Comparison of ENCODE assay signal across 1 cellular context in genomic region chr18:805008-805754, GRCh38.
TF ChIP-seq lines count a peak whose summit lies in the region.

No MANE protein-coding gene starts in this region.

TF ChIP-seq in K562, 482 proteins besides CTCF, POLR2A, EP300 and RAD21 (continued from another document):
- TF ChIP-seq, protein P1, sequence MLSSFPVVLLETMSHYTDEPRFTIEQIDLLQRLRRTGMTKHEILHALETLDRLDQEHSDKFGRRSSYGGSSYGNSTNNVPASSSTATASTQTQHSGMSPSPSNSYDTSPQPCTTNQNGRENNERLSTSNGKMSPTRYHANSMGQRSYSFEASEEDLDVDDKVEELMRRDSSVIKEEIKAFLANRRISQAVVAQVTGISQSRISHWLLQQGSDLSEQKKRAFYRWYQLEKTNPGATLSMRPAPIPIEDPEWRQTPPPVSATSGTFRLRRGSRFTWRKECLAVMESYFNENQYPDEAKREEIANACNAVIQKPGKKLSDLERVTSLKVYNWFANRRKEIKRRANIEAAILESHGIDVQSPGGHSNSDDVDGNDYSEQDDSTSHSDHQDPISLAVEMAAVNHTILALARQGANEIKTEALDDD (IDR thresholded peaks at IDR 0.05): peak; percentile 33; the same call in 1 of the 2 replicates
- no peak for TF ChIP-seq CBX8 (IDR thresholded peaks at IDR 0.05; ENCODE audit: borderline replicate concordance, extremely low read depth, low read depth, low read length, poor library complexity, severe bottlenecking)
- no peak for TF ChIP-seq ZZZ3 (IDR thresholded peaks at IDR 0.05)
- no peak for TF ChIP-seq CEBPB (tag; IDR thresholded peaks at IDR 0.05)
- TF ChIP-seq ZNF239 (CRISPR knock-in tag; IDR thresholded peaks at IDR 0.05): no peak
- TF ChIP-seq BHLHE40 (IDR thresholded peaks at IDR 0.05; ENCODE audit: low read length): no peak
- TF ChIP-seq ZNF507 (tag; conservative IDR thresholded peaks at IDR 0.05): no peak
- TF ChIP-seq RBFOX2 (IDR thresholded peaks at IDR 0.05; ENCODE audit: low read depth, low read length): 0 out of 2 replicates have a peak, but pooled peaks have one; percentile 41
- TF ChIP-seq NCOA4 (IDR thresholded peaks at IDR 0.05; ENCODE audit: partially characterized antibody): no peak
- TF ChIP-seq ZNF57 (CRISPR knock-in tag; IDR thresholded peaks at IDR 0.05): no peak
- no peak for TF ChIP-seq PCBP1 (IDR thresholded peaks at IDR 0.05; ENCODE audit: low read depth, low read length, poor library complexity, severe bottlenecking)
- TF ChIP-seq TSC22D4 (tag; IDR thresholded peaks at IDR 0.05): no peak
- no peak for TF ChIP-seq NFATC3 (IDR thresholded peaks at IDR 0.05)
- TF ChIP-seq ZNF165 (CRISPR knock-in tag; IDR thresholded peaks at IDR 0.05; ENCODE audit: borderline replicate concordance): no peak
- TF ChIP-seq, protein P2, sequence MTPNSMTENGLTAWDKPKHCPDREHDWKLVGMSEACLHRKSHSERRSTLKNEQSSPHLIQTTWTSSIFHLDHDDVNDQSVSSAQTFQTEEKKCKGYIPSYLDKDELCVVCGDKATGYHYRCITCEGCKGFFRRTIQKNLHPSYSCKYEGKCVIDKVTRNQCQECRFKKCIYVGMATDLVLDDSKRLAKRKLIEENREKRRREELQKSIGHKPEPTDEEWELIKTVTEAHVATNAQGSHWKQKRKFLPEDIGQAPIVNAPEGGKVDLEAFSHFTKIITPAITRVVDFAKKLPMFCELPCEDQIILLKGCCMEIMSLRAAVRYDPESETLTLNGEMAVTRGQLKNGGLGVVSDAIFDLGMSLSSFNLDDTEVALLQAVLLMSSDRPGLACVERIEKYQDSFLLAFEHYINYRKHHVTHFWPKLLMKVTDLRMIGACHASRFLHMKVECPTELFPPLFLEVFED (CRISPR knock-in tag; conservative IDR thresholded peaks at IDR 0.05): no peak
